Comparison of ENCODE assay signal across 1 cellular context in genomic region chr16:20385844-20386832, GRCh38.
TF ChIP-seq lines count a peak whose summit lies in the region.

No MANE protein-coding gene starts in this region.

TF ChIP-seq in HepG2, 621 proteins besides CTCF, POLR2A, EP300 and RAD21 (continued from another document and continues in another):
- TF ChIP-seq NR2F6 (IDR thresholded peaks at IDR 0.05) (peak; percentile 89), NR2F6 (CRISPR knock-in tag; IDR thresholded peaks at IDR 0.05) (peak; percentile 86), ZNF687 (CRISPR knock-in tag; IDR thresholded peaks at IDR 0.05) (peak; percentile 89), RCOR2 (CRISPR knock-in tag; IDR thresholded peaks at IDR 0.05) (0 out of 2 replicates have a peak, but pooled peaks have one; percentile 43), ZBTB38 (CRISPR knock-in tag; IDR thresholded peaks at IDR 0.05) (no peak; the same call in 1 of the 2 replicates), ZNF501 (CRISPR knock-in tag; IDR thresholded peaks at IDR 0.05) (peak; percentile 51; the same call in 1 of the 2 replicates), NFKB2 (CRISPR knock-in tag; IDR thresholded peaks at IDR 0.05; ENCODE audit: borderline replicate concordance) (peak; percentile 77; the same call in 1 of the 2 replicates), ZNF33A (CRISPR knock-in tag; IDR thresholded peaks at IDR 0.05; ENCODE audit: borderline replicate concordance) (peak; percentile 79; the same call in 1 of the 2 replicates), ZBTB46 (CRISPR knock-in tag; IDR thresholded peaks at IDR 0.05; ENCODE audit: borderline replicate concordance) (no peak), TEAD3 (CRISPR knock-in tag; optimal IDR thresholded peaks at IDR 0.05; ENCODE audit: borderline replicate concordance) (peak; percentile 27), HNRNPL (IDR thresholded peaks at IDR 0.05; ENCODE audit: low read depth, low read length) (peak; percentile 62; the same call in 1 of the 2 replicates), ZFY (CRISPR knock-in tag; IDR thresholded peaks at IDR 0.05) (peak; percentile 55), ZFP91 (CRISPR knock-in tag; IDR thresholded peaks at IDR 0.05; ENCODE audit: borderline replicate concordance) (peak; percentile 75; the same call in 1 of the 2 replicates), ZBTB40 (IDR thresholded peaks at IDR 0.05) (no peak), ZBTB40 (CRISPR knock-in tag; IDR thresholded peaks at IDR 0.05) (peak; percentile 59; the same call in 1 of the 2 replicates), ZBTB33 (CRISPR knock-in tag; IDR thresholded peaks at IDR 0.05) (no peak), DR1 (CRISPR knock-in tag; IDR thresholded peaks at IDR 0.05) (no peak), POLR2AphosphoS5 (IDR thresholded peaks at IDR 0.05; ENCODE audit: low read depth, low read length) (no peak), ZNF317 (CRISPR knock-in tag; IDR thresholded peaks at IDR 0.05) (peak; percentile 68; the same call in 1 of the 2 replicates), AKNA (CRISPR knock-in tag; IDR thresholded peaks at IDR 0.05; ENCODE audit: borderline replicate concordance) (no peak), RBAK (CRISPR knock-in tag; IDR thresholded peaks at IDR 0.05) (peak; percentile 58; the same call in 1 of the 2 replicates)
- TF ChIP-seq, protein P1, sequence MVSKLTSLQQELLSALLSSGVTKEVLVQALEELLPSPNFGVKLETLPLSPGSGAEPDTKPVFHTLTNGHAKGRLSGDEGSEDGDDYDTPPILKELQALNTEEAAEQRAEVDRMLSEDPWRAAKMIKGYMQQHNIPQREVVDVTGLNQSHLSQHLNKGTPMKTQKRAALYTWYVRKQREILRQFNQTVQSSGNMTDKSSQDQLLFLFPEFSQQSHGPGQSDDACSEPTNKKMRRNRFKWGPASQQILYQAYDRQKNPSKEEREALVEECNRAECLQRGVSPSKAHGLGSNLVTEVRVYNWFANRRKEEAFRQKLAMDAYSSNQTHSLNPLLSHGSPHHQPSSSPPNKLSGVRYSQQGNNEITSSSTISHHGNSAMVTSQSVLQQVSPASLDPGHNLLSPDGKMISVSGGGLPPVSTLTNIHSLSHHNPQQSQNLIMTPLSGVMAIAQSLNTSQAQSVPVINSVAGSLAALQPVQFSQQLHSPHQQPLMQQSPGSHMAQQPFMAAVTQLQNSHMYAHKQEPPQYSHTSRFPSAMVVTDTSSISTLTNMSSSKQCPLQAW (CRISPR knock-in tag; IDR thresholded peaks at IDR 0.05), result peak; percentile 4; the same call in 1 of the 2 replicates
